In the genomic region with DNA sequence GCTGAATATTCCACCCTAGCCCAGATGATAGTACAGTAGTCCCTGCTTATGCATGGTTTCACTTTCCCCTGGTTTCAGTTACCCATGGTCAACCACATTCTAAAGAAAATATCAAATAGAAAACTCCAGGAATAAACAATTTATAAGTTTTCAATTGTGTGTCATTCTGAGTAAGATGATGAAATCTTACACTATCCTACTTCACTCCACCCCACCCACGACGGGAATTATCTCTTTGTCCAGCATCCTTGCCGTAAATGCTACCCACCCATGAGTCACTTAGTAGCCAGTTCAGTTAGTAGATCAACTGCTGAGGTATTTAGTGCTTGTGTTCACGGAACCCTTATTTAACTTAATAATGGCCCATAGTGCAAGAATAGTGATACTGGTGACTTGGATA, we compare ENCODE assay signal across 19 cellular contexts.
"Had no signal": no experiment of that assay in that cellular context is flagged by ENCODE, and none has a peak within 500 bp of the region (broad histone marks: within the 10 kb centered on the region; RNA-seq: fewer than 3 reads in every experiment).

No MANE protein-coding gene starts in this region.

- ATAC-seq: activated CD4-positive, CD25-positive, alpha-beta regulatory T cell treated with anti-CD3 and anti-CD28 coated beads, Interleukin-2, amount 50 U/mL, for 24 hours; gastrocnemius medialis; stimulated activated naive CD8-positive, alpha-beta T cell treated with anti-CD3 and anti-CD28 coated beads, Interleukin-15, Interleukin-2, amounts not matched to agents 100 U/mL and 50 U/mL, for 24 hours had no signal

- H3K4me1 ChIP-seq: ascending aorta, esophagus squamous epithelium, gastrocnemius medialis, left ventricle myocardium inferior, suprapubic skin had no signal

- H3K4me3 ChIP-seq: ascending aorta, esophagus squamous epithelium, gastrocnemius medialis, left ventricle myocardium inferior, suprapubic skin had no signal

- H3K27ac ChIP-seq: ascending aorta, esophagus squamous epithelium, gastrocnemius medialis, left ventricle myocardium inferior, suprapubic skin had no signal

- DNase-seq: activated CD4-positive, alpha-beta T cell treated with anti-CD3 and anti-CD28 coated beads, Interleukin-2, amount 50 U/mL, for 1 hour; activated CD8-positive, alpha-beta memory T cell treated with anti-CD3 and anti-CD28 coated beads for 24 hours; activated CD8-positive, alpha-beta memory T cell treated with anti-CD3 and anti-CD28 coated beads, Interleukin-2, amount 50 U/mL, for 48 hours; activated effector memory CD4-positive, alpha-beta T cell treated with anti-CD3 and anti-CD28 coated beads, Interleukin-2, amount 50 U/mL, for 16 hours; activated naive CD4-positive, alpha-beta T cell treated with anti-CD3 and anti-CD28 coated beads, Interleukin-2, amount 50 U/mL, for 16 hours; activated T-cell treated with anti-CD3 and anti-CD28 coated beads, Interleukin-2, amount 50 U/mL, for 48 hours; dermis blood vessel endothelial cell; effector memory CD4-positive, alpha-beta T cell; esophagus squamous epithelium; gastrocnemius medialis; head of caudate nucleus; left ventricle myocardium inferior; mammary epithelial cell; midbrain; nephron progenitor cell; stimulated activated naive CD8-positive, alpha-beta T cell treated with anti-CD3 and anti-CD28 coated beads, Interleukin-15, Interleukin-2, amounts not matched to agents 100 U/mL and 50 U/mL, for 24 hours had no signal

- H3K27me3 ChIP-seq: ascending aorta, esophagus squamous epithelium, gastrocnemius medialis, suprapubic skin had no signal

- H3K36me3 ChIP-seq: ascending aorta, esophagus squamous epithelium, gastrocnemius medialis, left ventricle myocardium inferior, suprapubic skin had no signal

- H3K9me3 ChIP-seq: ascending aorta, esophagus squamous epithelium, gastrocnemius medialis, left ventricle myocardium inferior, suprapubic skin had no signal
